ENCODE assay signal across 20 cellular contexts in the genomic region with DNA sequence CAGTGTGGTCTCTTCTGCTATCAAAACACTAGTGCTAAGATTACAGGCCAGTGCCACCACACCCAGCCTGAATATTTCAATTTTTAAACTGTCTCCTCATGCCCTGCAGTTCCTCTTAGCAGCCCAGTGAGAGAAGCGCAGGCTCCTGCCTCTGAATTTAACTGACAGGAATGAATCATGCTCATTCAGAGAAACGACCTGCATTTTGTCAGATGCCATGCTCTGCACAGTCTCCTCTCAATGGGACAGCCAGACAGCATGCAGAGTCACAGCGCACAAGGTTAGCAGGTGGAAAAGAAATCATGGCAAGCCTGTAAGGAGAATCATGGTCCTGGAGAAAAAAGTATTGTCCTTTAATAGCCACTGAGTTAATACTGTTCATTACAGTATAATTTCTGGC.
DNase-seq lines count a peak whose midpoint lies in the region; ATAC-seq and TF ChIP-seq lines count a peak whose summit lies in the region.
"Had no signal": no experiment of that assay in that cellular context is flagged by ENCODE, and none has a peak within 500 bp of the region (broad histone marks: within the 10 kb centered on the region; RNA-seq: fewer than 3 reads in every experiment).

No MANE protein-coding gene starts in this region.

- ATAC-seq in GM23338 (no peak), aorta (ENCODE audit: low FRiP score) (peak; percentile 22)
- ATAC-seq: CD8-positive, alpha-beta T cell; GM12878 had no signal

- H3K9me2 ChIP-seq in GM23338 (ENCODE audit: insufficient read depth), result no peaks in the 10 kb centered on the region

- H3F3A ChIP-seq in GM23338 (replicated peaks; ENCODE audit: low read depth), result no peaks in the 10 kb centered on the region

- intact Hi-C loops in aorta (cut with DNase I), result no loop called here

- no peaks in the 10 kb centered on the region for H3K4me1 Mint-ChIP-seq in GM23338
- no peaks in the 10 kb centered on the region for H3K4me1 Mint-ChIP-seq in CD8-positive, alpha-beta memory T cell
- H3K4me1 Mint-ChIP-seq: B cell; CD4-positive, CD25-positive, alpha-beta regulatory T cell had no signal

- no peak overlapping the region for H3K4me3 ChIP-seq in GM23338
- no peak overlapping the region for H3K4me3 ChIP-seq in aorta (ENCODE audit: low read length in 2 of 2)
- H3K4me3 ChIP-seq in CD8-positive, alpha-beta memory T cell (ENCODE audit: low read length), result no peak overlapping the region
- H3K4me3 ChIP-seq: BLaER1, GM12878 had no signal

- H3K27me3 ChIP-seq in GM23338 (ENCODE audit: insufficient read depth), result no peaks in the 10 kb centered on the region
- H3K27me3 ChIP-seq in aorta (ENCODE audit: control insufficient read depth in 1 of 2, insufficient read depth in 2 of 2, low read length in 1 of 2), result no peaks in the 10 kb centered on the region
- no peaks in the 10 kb centered on the region for H3K27me3 ChIP-seq in CD8-positive, alpha-beta memory T cell (ENCODE audit: insufficient read depth, low read length, poor library complexity, severe bottlenecking)
- H3K27me3 ChIP-seq: BLaER1 had no signal

- CTCF ChIA-PET in CD8-positive, alpha-beta memory T cell (lab: Charles Lee), result no interaction called here

- no peaks in the 10 kb centered on the region for H3K79me2 ChIP-seq in GM23338 (replicated peaks; ENCODE audit: insufficient read depth)

- TF ChIP-seq CTCF in GM23338 (conservative IDR thresholded peaks at IDR 0.05; ENCODE audit: low read depth in 2 of 2), result no peak

- H3K4me2 ChIP-seq in GM23338, result no peak overlapping the region
- H3K4me2 ChIP-seq: BLaER1 had no signal

- H3K36me3 ChIP-seq in GM23338 (ENCODE audit: insufficient read depth), result no peaks in the 10 kb centered on the region
- H3K36me3 ChIP-seq in aorta (ENCODE audit: control insufficient read depth in 1 of 2, insufficient read depth in 2 of 2, low read length in 1 of 2), result no peaks in the 10 kb centered on the region
- no peaks in the 10 kb centered on the region for H3K36me3 ChIP-seq in CD8-positive, alpha-beta memory T cell (ENCODE audit: insufficient read depth, low read length)
- H3K36me3 ChIP-seq: BLaER1 had no signal

- POLR2A ChIA-PET in CD8-positive, alpha-beta memory T cell (lab: Charles Lee), result no interaction called here

- peaks cover 3% of the 10 kb centered on the region; the same call in 2 of the 3 replicates for H3K36me3 Mint-ChIP-seq in GM23338 (ENCODE audit: low read depth)
- H3K36me3 Mint-ChIP-seq in CD8-positive, alpha-beta memory T cell, result no peaks in the 10 kb centered on the region
- H3K36me3 Mint-ChIP-seq: CD4-positive, CD25-positive, alpha-beta regulatory T cell; CD8-positive, alpha-beta T cell had no signal

- H2AFZ ChIP-seq in GM23338, result peak overlapping the region; percentile 57; the same call in 1 of the 2 replicates

- no peak overlapping the region for H3K4me3 Mint-ChIP-seq in GM23338
- H3K4me3 Mint-ChIP-seq in CD8-positive, alpha-beta memory T cell, result no peak overlapping the region
- H3K4me3 Mint-ChIP-seq: B cell; CD4-positive, CD25-positive, alpha-beta regulatory T cell; CD8-positive, alpha-beta T cell had no signal

- H3K9me3 Mint-ChIP-seq in GM23338, result peaks cover 90% of the 10 kb centered on the region
- H3K9me3 Mint-ChIP-seq in CD8-positive, alpha-beta memory T cell, result peaks cover 2 to 19% (median 18%) of the 10 kb centered on the region in 5 donors

- H3K27me3 Mint-ChIP-seq in GM23338 (ENCODE audit: insufficient read depth, low read depth, poor library complexity), result no peaks in the 10 kb centered on the region
- no peaks in the 10 kb centered on the region for H3K27me3 Mint-ChIP-seq in CD8-positive, alpha-beta memory T cell
- H3K27me3 Mint-ChIP-seq: B cell; CD4-positive, CD25-positive, alpha-beta regulatory T cell had no signal

- no peaks in the 10 kb centered on the region for H4K20me1 ChIP-seq in GM23338 (replicated peaks; ENCODE audit: insufficient read depth)
- H4K20me1 ChIP-seq: BLaER1 had no signal

- no peak for DNase-seq in GM23338 (ENCODE audit: low spot score)
- peak; percentile 77 for DNase-seq in NOMO-1 treated with DMSO at 0.1 percent for 48 hours (lab: John Stamatoyannopoulos, UW; ENCODE audit: unreplicated experiment)
- peak; percentile 1 for DNase-seq in cerebellum (ENCODE audit: low spot score)
- DNase-seq in aorta, result no peak
- no peak for DNase-seq in CD8-positive, alpha-beta memory T cell
- no peak for DNase-seq in NCI-H1048 (lab: John Stamatoyannopoulos, UW)
- no peak for DNase-seq in NCI-H2029 (lab: John Stamatoyannopoulos, UW)
- DNase-seq: CD4-positive, CD25-positive, alpha-beta regulatory T cell; CD8-positive, alpha-beta T cell; DMS 273 treated with DMSO at 0.1 percent for 48 hours; DMS79; EL; GDM1; GOT3; H7; HCEC 1CT had no signal

- no peaks in the 10 kb centered on the region for H3K4me1 ChIP-seq in GM23338 (ENCODE audit: insufficient read depth)
- no peaks in the 10 kb centered on the region for H3K4me1 ChIP-seq in aorta (ENCODE audit: control insufficient read depth in 1 of 2, insufficient read depth in 2 of 2, low read length in 2 of 2)
- H3K4me1 ChIP-seq in CD8-positive, alpha-beta memory T cell (ENCODE audit: insufficient read depth, low read length), result no peaks in the 10 kb centered on the region
- H3K4me1 ChIP-seq: BLaER1 had no signal

- H3K27ac ChIP-seq in GM23338 (ENCODE audit: low read depth), result no peak overlapping the region
- no peak overlapping the region for H3K27ac ChIP-seq in aorta (ENCODE audit: low read depth in 1 of 2, low read length in 2 of 2)
- H3K27ac ChIP-seq in CD8-positive, alpha-beta memory T cell (ENCODE audit: low read depth, low read length), result no peak overlapping the region
- H3K27ac ChIP-seq: BLaER1, C4-2B had no signal

- WGBS in aorta, 2 donors, result 61 to 63% methylated on average over 3 of the region's 3 CpGs

- no peak overlapping the region for H3K27ac Mint-ChIP-seq in GM23338
- H3K27ac Mint-ChIP-seq in CD8-positive, alpha-beta memory T cell, result no peak overlapping the region
- H3K27ac Mint-ChIP-seq: B cell; CD4-positive, CD25-positive, alpha-beta regulatory T cell; CD8-positive, alpha-beta T cell had no signal

- H3K9me3 ChIP-seq in aorta (ENCODE audit: control insufficient read depth, low read length), result no peaks in the 10 kb centered on the region
- no peaks in the 10 kb centered on the region for H3K9me3 ChIP-seq in CD8-positive, alpha-beta memory T cell (ENCODE audit: low read length)
- H3K9me3 ChIP-seq: BLaER1 had no signal

TF ChIP-seq in GM23338, 12 proteins besides CTCF, POLR2A, EP300 and RAD21 (continues in another document):
- TF ChIP-seq NANOG (IDR thresholded peaks at IDR 0.05; ENCODE audit: borderline replicate concordance), result no peak
- no peak for TF ChIP-seq POLR2AphosphoS5 (IDR thresholded peaks at IDR 0.05; ENCODE audit: low read depth)
- no peak for TF ChIP-seq EZH2phosphoT487 (IDR thresholded peaks at IDR 0.05; ENCODE audit: unreplicated experiment)
- no peak for TF ChIP-seq JUNB (IDR thresholded peaks at IDR 0.05; ENCODE audit: unreplicated experiment)
- TF ChIP-seq ZNF331 (CRISPR knock-in tag; IDR thresholded peaks at IDR 0.05; ENCODE audit: low read depth), result no peak
- TF ChIP-seq CREB1 (CRISPR knock-in tag; IDR thresholded peaks at IDR 0.05; ENCODE audit: low read depth), result no peak

Comparison
In these comparisons a context has a peak if more than half of its experiments do, and no peak if none do; other contexts are left out.
1. DNase-seq: peak in NOMO-1 treated with DMSO at 0.1 percent for 48 hours (single experiment) and cerebellum (single experiment); none in GM23338 (single experiment), aorta (0 of 2), CD8-positive, alpha-beta memory T cell (0 of 5), NCI-H1048 (single experiment) and NCI-H2029 (single experiment).